In the genomic region with DNA sequence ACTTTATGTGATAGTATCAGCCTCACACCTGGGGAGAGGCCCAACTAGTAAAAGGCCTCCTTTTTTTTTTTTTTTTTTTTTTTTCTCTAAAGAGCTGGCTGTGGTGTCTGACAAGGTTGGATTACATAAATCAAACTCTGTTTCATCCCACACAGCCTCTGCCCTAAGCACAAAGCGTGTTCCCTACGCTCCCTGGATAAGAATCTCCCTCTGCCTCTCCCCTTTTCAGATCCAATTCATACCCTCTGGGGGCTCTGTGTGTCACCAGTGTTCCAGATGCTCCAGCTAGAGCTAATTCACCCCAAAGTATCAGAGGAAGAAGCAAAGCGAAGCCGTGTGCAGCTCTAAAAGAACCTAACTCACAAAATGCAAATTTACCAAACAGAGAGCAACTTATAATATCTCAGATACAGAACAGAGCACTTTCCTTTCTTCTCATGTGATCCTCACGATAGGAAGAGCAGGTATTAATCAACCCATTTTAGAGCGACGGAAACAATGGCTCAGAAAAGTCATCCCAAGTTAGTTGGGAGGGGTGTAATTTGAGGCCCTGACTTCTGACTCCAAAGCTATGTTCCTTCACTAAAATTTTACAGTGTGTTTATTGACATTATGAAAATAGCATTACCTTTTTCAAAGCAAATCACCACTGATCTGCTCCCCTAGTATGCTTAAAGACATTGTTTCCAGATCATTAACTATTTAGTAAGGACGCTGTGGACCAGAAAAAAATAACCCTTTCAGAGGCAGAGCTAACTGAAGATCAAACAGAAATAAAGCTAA, we compare ENCODE assay signal across 9 cellular contexts. TPM values are rescaled to one million over a fixed set of nuclear protein-coding genes. Genes with fewer than 3 reads are reported as not detected.
DNase-seq lines count a peak whose midpoint lies in the region; ATAC-seq, FAIRE-seq and TF ChIP-seq lines count a peak whose summit lies in the region.
"Had no signal": no experiment of that assay in that cellular context is flagged by ENCODE, and none has a peak within 500 bp of the region (broad histone marks: within the 10 kb centered on the region; RNA-seq: fewer than 3 reads in every experiment).

No MANE protein-coding gene starts in this region.

- H3K27ac ChIP-seq in KOPT-K1 (ENCODE audit: low read depth, low read length, poor library complexity, severe bottlenecking) (peak overlapping the region; percentile 8), pancreas (no peak overlapping the region)

- H3K4me1 Mint-ChIP-seq in CD14-positive monocyte (peaks cover 87% of the 10 kb centered on the region), immature natural killer cell (peaks cover 13 to 15% of the 10 kb centered on the region in 2 donors)

- H3K36me3 Mint-ChIP-seq in CD14-positive monocyte (peaks cover 55 to 75% of the 10 kb centered on the region in 2 donors), immature natural killer cell (peaks cover 0 to 4% (median 0%) of the 10 kb centered on the region in 3 donors)

- ATAC-seq in GM19043 (IDR thresholded peaks at IDR 0.05; ENCODE audit: low read depth, unreplicated experiment) (peak; percentile 42), pancreas (no peak)

- H3K27ac Mint-ChIP-seq in CD14-positive monocyte = peak overlapping the region in 4 of 7 donors; percentile 6 to 97 (median 36)
- no peak overlapping the region for H3K27ac Mint-ChIP-seq in immature natural killer cell

- TF ChIP-seq POLR2A in H54 (IDR thresholded peaks at IDR 0.05; ENCODE audit: low read depth, low read length) = no peak

- intact Hi-C loops in CD14-positive monocyte (cut with micrococcal nuclease) = no loop called here
- intact Hi-C loops in pancreas (cut with DNase I) = no loop called here

- H3K36me3 ChIP-seq in KOPT-K1 (ENCODE audit: insufficient read depth, low read length) = no peaks in the 10 kb centered on the region
- no peaks in the 10 kb centered on the region for H3K36me3 ChIP-seq in pancreas

- H3K4me3 Mint-ChIP-seq in CD14-positive monocyte (no peak overlapping the region), immature natural killer cell (no peak overlapping the region)

- no peak for TF ChIP-seq CTCF in CD14-positive monocyte (IDR thresholded peaks at IDR 0.05)
- no peak for TF ChIP-seq CTCF in pancreas (IDR thresholded peaks at IDR 0.05)

- H3K4me1 ChIP-seq in pancreas = peaks cover 59 to 70% (median 61%) of the 10 kb centered on the region in 3 donors

- H3K4me3 ChIP-seq in pancreas = no peak overlapping the region

- no peaks in the 10 kb centered on the region for H3K27me3 ChIP-seq in pancreas

- H3K9me3 Mint-ChIP-seq in CD14-positive monocyte (no peaks in the 10 kb centered on the region), immature natural killer cell (no peaks in the 10 kb centered on the region)

- H3K9me3 ChIP-seq in KOPT-K1 (ENCODE audit: insufficient read depth, low read length, poor library complexity, severe bottlenecking) (no peaks in the 10 kb centered on the region), pancreas (no peaks in the 10 kb centered on the region)

- FAIRE-seq in pancreas (lab: Jason Lieb, UNC) = no peak
- no peak for FAIRE-seq in H54 (lab: Jason Lieb, UNC)

- DNase-seq in CD14-positive monocyte (ENCODE audit: low spot score) (no peak), kidney glomerular epithelial cell (lab: John Stamatoyannopoulos, UW) (peak; percentile 47), pancreas (no peak), immature natural killer cell (no peak), H54 (ENCODE audit: insufficient read length, low spot score) (no peak), NCI-H187 treated with DMSO at 0.1 percent for 48 hours (lab: John Stamatoyannopoulos, UW) (no peak)
- DNase-seq: foreskin melanocyte had no signal

- 66 to 69% methylated on average over 8 of the region's 8 CpGs for WGBS in pancreas, 2 donors

- H3K27me3 Mint-ChIP-seq in CD14-positive monocyte (ENCODE audit: low read depth in 3 of 3) = peaks cover 1 to 2% (median 2%) of the 10 kb centered on the region in 3 donors
- H3K27me3 Mint-ChIP-seq in immature natural killer cell (ENCODE audit: low read depth in 3 of 3) = peaks cover 0 to 4% (median 2%) of the 10 kb centered on the region in 3 donors

RNA-seq across cellular contexts. Expression of gene BMF, which starts 12.4 kb away (rescaled TPM):
- 1 to 10 TPM; 5.6 to 6.5 TPM for polyA plus RNA-seq in CD14-positive monocyte
- 10 to 100 TPM in 3 of 6 donors, 1 to 10 TPM in 3; 4.1 to 25.9 (median 8.5) TPM for total RNA-seq in pancreas
- 1 to 10 TPM; 4.3 to 4.8 TPM for polyA plus RNA-seq in pancreas
- under 1 TPM in 2 of 3 donors, not detected in 1; 0.38 to 0.80 TPM for polyA plus RNA-seq in immature natural killer cell

RNA-seq across cellular contexts. Expression of gene SRP14, which starts 57.3 kb away (rescaled TPM):
- polyA plus RNA-seq in CD14-positive monocyte (100 to 1,000 TPM; 525 to 548 TPM), pancreas (100 to 1,000 TPM; 155 to 198 TPM), immature natural killer cell (1,000 to 10,000 TPM in 1 of 3 donors, 100 to 1,000 TPM in 2; 744 to 1,102 (median 786) TPM)
- total RNA-seq in pancreas = 10 to 100 TPM; 42.7 to 78.6 (median 53.1) TPM

Comparison
In these comparisons a context has a peak if more than half of its experiments do, and no peak if none do; other contexts are left out.
1. H3K27ac Mint-ChIP-seq: peak in CD14-positive monocyte (4 of 7); none in immature natural killer cell (0 of 6).